In the genomic region with DNA sequence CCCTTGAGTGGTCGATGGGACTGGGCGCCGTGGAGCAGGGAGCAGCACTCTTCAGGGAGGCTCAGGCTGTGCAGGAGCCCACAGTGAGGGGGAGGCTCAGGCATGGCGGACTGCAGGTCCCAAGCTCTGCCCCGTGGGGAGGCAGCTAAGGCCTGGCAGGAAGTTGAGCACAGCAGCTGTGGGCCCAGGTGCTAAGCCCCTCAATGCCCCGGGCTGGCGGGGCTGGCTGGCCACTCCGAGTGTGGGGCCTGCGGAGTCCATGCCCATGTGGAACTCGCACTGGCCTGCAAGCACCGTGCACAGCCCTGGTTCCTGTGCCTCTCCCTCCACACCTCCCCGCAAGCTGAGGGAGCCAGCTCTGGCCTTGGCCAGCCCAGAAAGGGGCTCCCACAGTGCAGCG, we compare ENCODE assay signal across 20 cellular contexts.
DNase-seq lines count a peak whose midpoint lies in the region; ATAC-seq and TF ChIP-seq lines count a peak whose summit lies in the region.
"Had no signal": no experiment of that assay in that cellular context is flagged by ENCODE, and none has a peak within 500 bp of the region (broad histone marks: within the 10 kb centered on the region; RNA-seq: fewer than 3 reads in every experiment).

No MANE protein-coding gene starts in this region.

- no peak overlapping the region for H4K91ac ChIP-seq in neuronal stem cell (ENCODE audit: low read depth, low read length, poor library complexity)

- H3K18ac ChIP-seq in neuronal stem cell (ENCODE audit: low read length), result no peak overlapping the region

- WGBS in neuronal stem cell (ENCODE audit: extremely low coverage in 2 of 2, insufficient read length in 2 of 2, insufficient replicate concordance in 1 of 2), 2 donors, result no CpG with 5 or more reads among the region's 13 CpGs

- H3K4me3 Mint-ChIP-seq in chondrocyte (ENCODE audit: unreplicated experiment), result no peak overlapping the region
- H3K4me3 Mint-ChIP-seq: B cell; CD4-positive, alpha-beta T cell; CD8-positive, alpha-beta T cell had no signal

- no peaks in the 10 kb centered on the region for H3K79me1 ChIP-seq in neuronal stem cell (ENCODE audit: low read depth, low read length)

- no peak overlapping the region for H2BK12ac ChIP-seq in neuronal stem cell (ENCODE audit: low read length)

- no peak overlapping the region for H2AK5ac ChIP-seq in neuronal stem cell (ENCODE audit: low read depth, low read length)

- intact Hi-C loops in Right ventricle myocardium superior (cut with DNase I) (no loop called here), left ventricle myocardium inferior (cut with micrococcal nuclease) (no loop called here), posterior vena cava (cut with DNase I) (no loop called here)

- H3K4ac ChIP-seq in neuronal stem cell (ENCODE audit: low read length), result no peak overlapping the region

- H2BK120ac ChIP-seq in neuronal stem cell (ENCODE audit: low read depth, low read length), result no peak overlapping the region

- no peaks in the 10 kb centered on the region for H3K36me3 Mint-ChIP-seq in chondrocyte (ENCODE audit: low read depth)
- H3K36me3 Mint-ChIP-seq: CD8-positive, alpha-beta T cell had no signal

- no peak overlapping the region for H2BK5ac ChIP-seq in neuronal stem cell (ENCODE audit: low read length)

- H3K36me3 ChIP-seq in left ventricle myocardium inferior (no peaks in the 10 kb centered on the region), neuronal stem cell (replicated peaks in 1 of 2; ENCODE audit: control insufficient read depth in 2 of 2, insufficient read depth in 2 of 2, low read length in 2 of 2) (no peaks in the 10 kb centered on the region)
- H3K36me3 ChIP-seq: BLaER1 treated with 17β-estradiol and CSF1 and Interleukin-3, amounts not matched to agents 10 nM and 100 nM had no signal

- no peaks in the 10 kb centered on the region for H3K27me3 ChIP-seq in left ventricle myocardium inferior (ENCODE audit: low read depth)
- H3K27me3 ChIP-seq in neuronal stem cell (ENCODE audit: control insufficient read depth in 3 of 3, insufficient read depth in 3 of 3, low read depth in 1 of 3, low read length in 3 of 3), result no peaks in the 10 kb centered on the region
- H3K27me3 ChIP-seq: BLaER1 treated with 17β-estradiol and CSF1 and Interleukin-3, amounts not matched to agents 10 nM and 100 nM had no signal

- DNase-seq in Right ventricle myocardium superior (peak; percentile 8), left ventricle myocardium inferior (no peak), chondrocyte (ENCODE audit: low spot score) (peak; percentile 90), neuronal stem cell (ENCODE audit: low spot score) (no peak), posterior vena cava (ENCODE audit: low spot score) (peak; percentile 30), RPMI8226 (no peak), NCI-H1092 treated with DMSO at 0.1 percent for 48 hours (lab: John Stamatoyannopoulos, UW) (no peak), kidney glomerular epithelial cell (lab: John Stamatoyannopoulos, UW) (no peak)
- DNase-seq: AML-193; Caco-2; Calu3; CD4-positive, alpha-beta T cell; CD8-positive, alpha-beta T cell; DMS79 treated with DMSO at 0.1 percent for 48 hours; GF-D8 had no signal

- no peaks in the 10 kb centered on the region for H3K27me3 Mint-ChIP-seq in chondrocyte (ENCODE audit: low read depth)
- H3K27me3 Mint-ChIP-seq: B cell; CD4-positive, alpha-beta T cell had no signal

- peaks cover 34% of the 10 kb centered on the region for H3K9me3 Mint-ChIP-seq in chondrocyte (ENCODE audit: low read depth)

- H3K9me3 ChIP-seq in left ventricle myocardium inferior (replicated peaks) (peaks cover 32% of the 10 kb centered on the region), neuronal stem cell (replicated peaks in 1 of 2; ENCODE audit: control insufficient read depth in 2 of 2, insufficient read depth in 1 of 2, low read depth in 1 of 2, low read length in 2 of 2) (peaks cover 0 to 4% of the 10 kb centered on the region in 2 donors)
- H3K9me3 ChIP-seq: A549, Caco-2 had no signal

- H3K4me1 Mint-ChIP-seq in chondrocyte (ENCODE audit: low read depth), result no peaks in the 10 kb centered on the region
- H3K4me1 Mint-ChIP-seq: B cell had no signal

- no peak for ATAC-seq in Right ventricle myocardium superior (ENCODE audit: poor library complexity)
- ATAC-seq: A549; CD8-positive, alpha-beta T cell had no signal

- no peak overlapping the region for H3K27ac Mint-ChIP-seq in chondrocyte (ENCODE audit: unreplicated experiment)
- H3K27ac Mint-ChIP-seq: B cell; CD4-positive, alpha-beta T cell; CD8-positive, alpha-beta T cell had no signal

- H2BK15ac ChIP-seq in neuronal stem cell (ENCODE audit: low read length), result no peak overlapping the region

- H3K14ac ChIP-seq in neuronal stem cell (ENCODE audit: low read length), result peak overlapping the region; percentile 21

- no peak overlapping the region for H3K4me3 ChIP-seq in left ventricle myocardium inferior
- H3K4me3 ChIP-seq in neuronal stem cell (ENCODE audit: low read length in 2 of 2), result no peak overlapping the region
- H3K4me3 ChIP-seq: A549; BLaER1 treated with 17β-estradiol and CSF1 and Interleukin-3, amounts not matched to agents 10 nM and 100 nM had no signal

- H4K8ac ChIP-seq in neuronal stem cell (ENCODE audit: low read depth, low read length), result no peak overlapping the region

- H3K27ac ChIP-seq in left ventricle myocardium inferior (replicated peaks) (no peak overlapping the region), neuronal stem cell (replicated peaks; ENCODE audit: low read length) (no peak overlapping the region)
- H3K27ac ChIP-seq: 22Rv1; A549; BLaER1 treated with 17β-estradiol and CSF1 and Interleukin-3, amounts not matched to agents 10 nM and 100 nM; C4-2B had no signal

- no peak overlapping the region for H3K23ac ChIP-seq in neuronal stem cell (ENCODE audit: low read depth, low read length, poor library complexity)

- H3K4me1 ChIP-seq in left ventricle myocardium inferior (no peaks in the 10 kb centered on the region), neuronal stem cell (ENCODE audit: control insufficient read depth in 2 of 2, insufficient read depth in 1 of 2, low read depth in 1 of 2, low read length in 2 of 2) (no peaks in the 10 kb centered on the region)
- H3K4me1 ChIP-seq: A549; BLaER1 treated with 17β-estradiol and CSF1 and Interleukin-3, amounts not matched to agents 10 nM and 100 nM; Caco-2 had no signal

- H2AFZ ChIP-seq in neuronal stem cell (ENCODE audit: low read length), result no peak overlapping the region

- H3K9ac ChIP-seq in neuronal stem cell (ENCODE audit: low read depth, low read length, poor library complexity), result no peak overlapping the region
- H3K9ac ChIP-seq: BLaER1 treated with 17β-estradiol and CSF1 and Interleukin-3, amounts not matched to agents 10 nM and 100 nM had no signal

- TF ChIP-seq CTCF in left ventricle myocardium inferior (IDR thresholded peaks at IDR 0.05; ENCODE audit: borderline replicate concordance), result no peak
- no peak for TF ChIP-seq CTCF in chondrocyte (IDR thresholded peaks at IDR 0.05)

- H3K4me2 ChIP-seq in neuronal stem cell (ENCODE audit: insufficient read depth, low read length, poor library complexity, severe bottlenecking), result no peak overlapping the region
- H3K4me2 ChIP-seq: A549; BLaER1 treated with 17β-estradiol and CSF1 and Interleukin-3, amounts not matched to agents 10 nM and 100 nM had no signal

Comparison
In these comparisons a context has a peak if more than half of its experiments do, and no peak if none do; other contexts are left out.
1. DNase-seq: peak in Right ventricle myocardium superior (single experiment), chondrocyte (single experiment) and posterior vena cava (single experiment); none in left ventricle myocardium inferior (single experiment), neuronal stem cell (single experiment), RPMI8226 (single experiment), NCI-H1092 treated with DMSO at 0.1 percent for 48 hours (single experiment) and kidney glomerular epithelial cell (single experiment).